18 cellular contexts compared by ENCODE assay signal in the genomic region with DNA sequence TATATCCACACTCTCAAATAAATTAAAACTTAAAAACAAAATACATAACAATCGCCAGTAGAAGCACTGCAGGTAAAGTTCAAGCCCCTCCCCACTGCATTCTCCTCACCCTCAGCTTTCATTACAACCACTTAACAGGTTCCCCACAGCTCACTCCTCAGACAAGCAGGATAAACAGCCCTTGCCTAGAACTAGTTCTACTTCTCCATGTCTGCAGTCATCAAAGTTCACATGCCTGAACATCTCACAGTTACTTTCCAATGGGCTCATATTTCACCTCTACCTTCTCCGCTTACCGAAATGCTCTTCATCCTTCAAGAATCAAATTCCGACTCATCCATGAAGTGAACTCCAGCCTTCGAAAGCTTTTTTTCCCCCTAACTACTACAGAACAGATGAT. TPM values are rescaled to one million over a fixed set of nuclear protein-coding genes. Genes with fewer than 3 reads are reported as not detected.
DNase-seq lines count a peak whose midpoint lies in the region; ATAC-seq and TF ChIP-seq lines count a peak whose summit lies in the region.
"Had no signal": no experiment of that assay in that cellular context is flagged by ENCODE, and none has a peak within 500 bp of the region (broad histone marks: within the 10 kb centered on the region; RNA-seq: fewer than 3 reads in every experiment).

No MANE protein-coding gene starts in this region.

- H3K9me2 ChIP-seq in GM23338 (ENCODE audit: insufficient read depth) (0 out of 2 replicates have a peak, but pooled peaks cover 3% of the 10 kb centered on the region), OCI-LY1 (ENCODE audit: low read depth, low read length) (no peaks in the 10 kb centered on the region), hepatocyte (replicated peaks; ENCODE audit: insufficient read depth) (no peaks in the 10 kb centered on the region), Karpas-422 (replicated peaks; ENCODE audit: insufficient read depth, low read length) (no peaks in the 10 kb centered on the region)

- no peak overlapping the region for H3K9ac ChIP-seq in OCI-LY1 (ENCODE audit: low read length)
- no peak overlapping the region for H3K9ac ChIP-seq in Karpas-422 (ENCODE audit: low read length)

- H3K36me3 ChIP-seq in GM23338 (ENCODE audit: insufficient read depth): no peaks in the 10 kb centered on the region
- peaks cover 33% of the 10 kb centered on the region for H3K36me3 ChIP-seq in OCI-LY1 (ENCODE audit: insufficient read depth, low read length)
- H3K36me3 ChIP-seq in hepatocyte (replicated peaks; ENCODE audit: insufficient read depth, low read depth): no peaks in the 10 kb centered on the region
- peaks cover 15% of the 10 kb centered on the region; the same call in 1 of the 2 replicates for H3K36me3 ChIP-seq in Karpas-422 (ENCODE audit: insufficient read depth, low read length)
- H3K36me3 ChIP-seq: breast epithelium, ovary, sigmoid colon, thoracic aorta had no signal

- H3K4me3 Mint-ChIP-seq in GM23338 (peak overlapping the region; percentile 1; the same call in 1 of the 3 replicates), progenitor cell of endocrine pancreas (ENCODE audit: low read depth) (no peak overlapping the region)
- H3K4me3 Mint-ChIP-seq in stimulated activated naive B cell treated with anti-CD40 and anti-IgM and Interleukin-4, amounts not matched to agents 10 μg/mL and 1 μg/mL and 100 μg/mL, for 72 hours: no peak overlapping the region
- H3K4me3 Mint-ChIP-seq: stimulated activated memory B cell treated with anti-CD40 and anti-IgM and Interleukin-4, amounts not matched to agents 10 μg/mL and 1 μg/mL and 100 μg/mL, for 72 hours had no signal

- H3K27ac ChIP-seq in GM23338 (ENCODE audit: low read depth) (0 out of 2 replicates have a peak overlapping the region, but pooled peaks have one; percentile 56), OCI-LY1 (ENCODE audit: low read depth, low read length, poor library complexity, severe bottlenecking) (peak overlapping the region; percentile 6), hepatocyte (peak overlapping the region; percentile 31), Karpas-422 (ENCODE audit: low read length) (no peak overlapping the region)
- H3K27ac ChIP-seq: breast epithelium, ovary, thoracic aorta, WERI-Rb-1 had no signal

- H3K79me2 ChIP-seq in GM23338 (replicated peaks; ENCODE audit: insufficient read depth) (peaks cover 88% of the 10 kb centered on the region), OCI-LY1 (ENCODE audit: insufficient read depth, low read length) (peaks cover 88% of the 10 kb centered on the region), hepatocyte (peaks cover 95% of the 10 kb centered on the region), Karpas-422 (ENCODE audit: low read length) (peaks cover 94% of the 10 kb centered on the region)

- ATAC-seq in GM23338: peak; percentile 13; the same call in 2 of the 3 replicates
- no peak for ATAC-seq in stimulated activated naive B cell treated with anti-CD40 and anti-IgM and Interleukin-4, amounts not matched to agents 10 μg/mL and 1 μg/mL and 100 μg/mL, for 72 hours (replicated peaks)
- ATAC-seq: PC-3; stimulated activated memory B cell treated with anti-CD40 and anti-IgM and Interleukin-4, amounts not matched to agents 10 μg/mL and 1 μg/mL and 100 μg/mL, for 72 hours had no signal

- TF ChIP-seq CTCF in GM23338 (conservative IDR thresholded peaks at IDR 0.05; ENCODE audit: low read depth in 2 of 2) (no peak), OCI-LY1 (IDR thresholded peaks at IDR 0.05; ENCODE audit: low read length) (no peak), hepatocyte (IDR thresholded peaks at IDR 0.05; ENCODE audit: poor library complexity) (no peak), progenitor cell of endocrine pancreas (IDR thresholded peaks at IDR 0.05; ENCODE audit: unreplicated experiment) (no peak)

- H3K36me3 Mint-ChIP-seq in GM23338 (ENCODE audit: low read depth) (peaks cover 13% of the 10 kb centered on the region), progenitor cell of endocrine pancreas (ENCODE audit: insufficient read depth) (peaks cover 4% of the 10 kb centered on the region)
- peaks cover 22 to 24% of the 10 kb centered on the region in 2 donors for H3K36me3 Mint-ChIP-seq in stimulated activated naive B cell treated with anti-CD40 and anti-IgM and Interleukin-4, amounts not matched to agents 10 μg/mL and 1 μg/mL and 100 μg/mL, for 72 hours
- H3K36me3 Mint-ChIP-seq: naive B cell had no signal

- H3K27me3 Mint-ChIP-seq in GM23338 (ENCODE audit: insufficient read depth, low read depth, poor library complexity) (peaks cover 4% of the 10 kb centered on the region), progenitor cell of endocrine pancreas (no peaks in the 10 kb centered on the region)
- H3K27me3 Mint-ChIP-seq in stimulated activated naive B cell treated with anti-CD40 and anti-IgM and Interleukin-4, amounts not matched to agents 10 μg/mL and 1 μg/mL and 100 μg/mL, for 72 hours: no peaks in the 10 kb centered on the region
- H3K27me3 Mint-ChIP-seq: naive B cell; stimulated activated memory B cell treated with anti-CD40 and anti-IgM and Interleukin-4, amounts not matched to agents 10 μg/mL and 1 μg/mL and 100 μg/mL, for 72 hours had no signal

- H3K9me3 Mint-ChIP-seq in GM23338: no peaks in the 10 kb centered on the region; the same call in 2 of the 3 replicates
- no peaks in the 10 kb centered on the region for H3K9me3 Mint-ChIP-seq in progenitor cell of endocrine pancreas (ENCODE audit: low read depth)
- no peaks in the 10 kb centered on the region for H3K9me3 Mint-ChIP-seq in stimulated activated naive B cell treated with anti-CD40 and anti-IgM and Interleukin-4, amounts not matched to agents 10 μg/mL and 1 μg/mL and 100 μg/mL, for 72 hours
- H3K9me3 Mint-ChIP-seq: stimulated activated memory B cell treated with anti-CD40 and anti-IgM and Interleukin-4, amounts not matched to agents 10 μg/mL and 1 μg/mL and 100 μg/mL, for 72 hours had no signal

- H2AFZ ChIP-seq in GM23338 (no peak overlapping the region), OCI-LY1 (ENCODE audit: low read length) (no peak overlapping the region), hepatocyte (no peak overlapping the region), Karpas-422 (ENCODE audit: low read length) (no peak overlapping the region)

- H3K4me1 Mint-ChIP-seq in GM23338 (peaks cover 34% of the 10 kb centered on the region), progenitor cell of endocrine pancreas (ENCODE audit: low read depth) (peaks cover 27% of the 10 kb centered on the region)
- peaks cover 22 to 56% of the 10 kb centered on the region in 2 donors for H3K4me1 Mint-ChIP-seq in stimulated activated naive B cell treated with anti-CD40 and anti-IgM and Interleukin-4, amounts not matched to agents 10 μg/mL and 1 μg/mL and 100 μg/mL, for 72 hours

- DNase-seq in GM23338 (ENCODE audit: low spot score) (peak; percentile 26), hepatocyte (ENCODE audit: low spot score) (peak; percentile 11), progenitor cell of endocrine pancreas (ENCODE audit: low spot score, unreplicated experiment) (no peak), globus pallidus (ENCODE audit: low spot score) (no peak), Karpas-422 (no peak)
- no peak for DNase-seq in stimulated activated naive B cell treated with anti-CD40 and anti-IgM and Interleukin-4, amounts not matched to agents 10 μg/mL and 1 μg/mL and 100 μg/mL, for 72 hours
- DNase-seq: activated CD8-positive, alpha-beta memory T cell treated with anti-CD3 and anti-CD28 coated beads, Interleukin-2, amount 50 U/mL, for 4 hours; naive B cell; NCI-H82; ovary; PC-3; sigmoid colon; WERI-Rb-1 had no signal

- H4K20me1 ChIP-seq in GM23338 (replicated peaks; ENCODE audit: insufficient read depth) (peaks cover 33% of the 10 kb centered on the region), OCI-LY1 (ENCODE audit: insufficient read depth, low read length) (peaks cover 10% of the 10 kb centered on the region; the same call in 1 of the 2 replicates), hepatocyte (ENCODE audit: insufficient read depth, poor library complexity, severe bottlenecking) (peaks cover 56% of the 10 kb centered on the region), Karpas-422 (ENCODE audit: insufficient read depth, low read depth, low read length) (peaks cover 59% of the 10 kb centered on the region)

- WGBS in hepatocyte (ENCODE audit: low lambda C conversion rate, missing lambda C conversion rate): 85% methylated on average over 5 of the region's 5 CpGs

- no peaks in the 10 kb centered on the region for H3K9me3 ChIP-seq in OCI-LY1 (ENCODE audit: low read length)
- no peaks in the 10 kb centered on the region for H3K9me3 ChIP-seq in hepatocyte (ENCODE audit: low read depth)
- no peaks in the 10 kb centered on the region for H3K9me3 ChIP-seq in Karpas-422 (ENCODE audit: low read length)
- H3K9me3 ChIP-seq: breast epithelium, ovary, sigmoid colon, thoracic aorta had no signal

- H3F3A ChIP-seq in GM23338 (replicated peaks; ENCODE audit: low read depth) (no peaks in the 10 kb centered on the region), OCI-LY1 (ENCODE audit: insufficient read depth, low read length) (no peaks in the 10 kb centered on the region)

- peaks cover 25% of the 10 kb centered on the region; the same call in 1 of the 2 replicates for H3K4me1 ChIP-seq in GM23338 (ENCODE audit: insufficient read depth)
- peaks cover 48% of the 10 kb centered on the region for H3K4me1 ChIP-seq in OCI-LY1 (ENCODE audit: insufficient read depth, low read length, severe bottlenecking)
- H3K4me1 ChIP-seq in hepatocyte (ENCODE audit: insufficient read depth): peaks cover 21% of the 10 kb centered on the region
- peaks cover 33% of the 10 kb centered on the region for H3K4me1 ChIP-seq in Karpas-422 (ENCODE audit: low read length)
- H3K4me1 ChIP-seq: breast epithelium had no signal

- H3K27me3 ChIP-seq in GM23338 (ENCODE audit: insufficient read depth) (no peaks in the 10 kb centered on the region), OCI-LY1 (ENCODE audit: insufficient read depth, low read length) (no peaks in the 10 kb centered on the region), hepatocyte (no peaks in the 10 kb centered on the region), Karpas-422 (ENCODE audit: low read length) (no peaks in the 10 kb centered on the region)
- H3K27me3 ChIP-seq: breast epithelium, ovary, sigmoid colon had no signal

- H3K4me2 ChIP-seq in GM23338 (0 out of 2 replicates have a peak overlapping the region, but pooled peaks have one; percentile 38), OCI-LY1 (ENCODE audit: low read length) (peak overlapping the region; percentile 99; the same call in 1 of the 2 replicates), hepatocyte (peak overlapping the region; percentile 90), Karpas-422 (ENCODE audit: low read depth, low read length, poor library complexity, severe bottlenecking) (no peak overlapping the region)

- H3K27ac Mint-ChIP-seq in GM23338 (peak overlapping the region; percentile 19; the same call in 1 of the 2 replicates), progenitor cell of endocrine pancreas (peak overlapping the region; percentile 32)
- no peak overlapping the region for H3K27ac Mint-ChIP-seq in stimulated activated naive B cell treated with anti-CD40 and anti-IgM and Interleukin-4, amounts not matched to agents 10 μg/mL and 1 μg/mL and 100 μg/mL, for 72 hours
- H3K27ac Mint-ChIP-seq: stimulated activated memory B cell treated with anti-CD40 and anti-IgM and Interleukin-4, amounts not matched to agents 10 μg/mL and 1 μg/mL and 100 μg/mL, for 72 hours had no signal

- no peak overlapping the region for H3K4me3 ChIP-seq in GM23338
- H3K4me3 ChIP-seq in OCI-LY1 (ENCODE audit: low read depth, low read length, poor library complexity, severe bottlenecking): no peak overlapping the region
- no peak overlapping the region for H3K4me3 ChIP-seq in hepatocyte
- no peak overlapping the region for H3K4me3 ChIP-seq in Karpas-422 (ENCODE audit: low read length)
- H3K4me3 ChIP-seq: breast epithelium, lung, ovary, sigmoid colon, thoracic aorta had no signal

RNA-seq across cellular contexts. Expression of a gene that starts 4.1 kb away (rescaled TPM):
- 45.9 and 72.8 TPM in 2 replicates for total RNA-seq in GM23338 (2014; rRNA removed; shearing (Covaris generic))
- polyA plus RNA-seq in GM23338 (2016; fragmentation: Nextera tagmentation; extraction: Ambion mirVana): 13.9 and 15.2 TPM in 2 replicates
- total RNA-seq in hepatocyte: 19.9 and 21.5 TPM in 2 replicates
- polyA plus RNA-seq in hepatocyte: 9.8 and 12.5 TPM in 2 replicates
- total RNA-seq in progenitor cell of endocrine pancreas: 63.9 and 68.4 TPM in 2 replicates
- 72.9 and 92.8 TPM in 2 replicates for total RNA-seq in Karpas-422 (2014; rRNA removed; shearing (Covaris generic); ENCODE audit: low replicate concordance)

Comparison
In these comparisons a context has a peak if more than half of its experiments do, and no peak if none do; other contexts are left out.
1. DNase-seq: peak in GM23338 (single experiment) and hepatocyte (single experiment); none in progenitor cell of endocrine pancreas (single experiment), globus pallidus (single experiment), Karpas-422 (single experiment) and stimulated activated naive B cell treated with anti-CD40 and anti-IgM and Interleukin-4, amounts not matched to agents 10 μg/mL and 1 μg/mL and 100 μg/mL, for 72 hours (single experiment).